21 cellular contexts compared by ENCODE assay signal in genomic region chr17:31830971-31831755, GRCh38. TPM values are rescaled to one million over a fixed set of nuclear protein-coding genes. Genes with fewer than 3 reads are reported as not detected.
DNase-seq lines count a peak whose midpoint lies in the region; ATAC-seq, FAIRE-seq and TF ChIP-seq lines count a peak whose summit lies in the region.
"Had no signal": no experiment of that assay in that cellular context is flagged by ENCODE, and none has a peak within 500 bp of the region (broad histone marks: within the 10 kb centered on the region; RNA-seq: fewer than 3 reads in every experiment).

No MANE protein-coding gene starts in this region.

- H3K27me3 ChIP-seq in heart right ventricle (no peaks in the 10 kb centered on the region), astrocyte (ENCODE audit: insufficient read depth, low read length) (no peaks in the 10 kb centered on the region)
- H3K27me3 ChIP-seq: dorsolateral prefrontal cortex, left lung had no signal

- no peaks in the 10 kb centered on the region for H3K79me2 ChIP-seq in astrocyte (ENCODE audit: insufficient read depth, low read length)
- H3K79me2 ChIP-seq: parathyroid adenoma had no signal

- H3K9ac ChIP-seq in astrocyte (ENCODE audit: low read length): no peak overlapping the region
- H3K9ac ChIP-seq: parathyroid adenoma had no signal

- H3K9me3 Mint-ChIP-seq in astrocyte (ENCODE audit: unreplicated experiment): peaks cover 5% of the 10 kb centered on the region
- H3K9me3 Mint-ChIP-seq: CD8-positive, alpha-beta memory T cell; T-helper 2 cell treated with Interferon-gamma antibody and Interleukin-4, amounts not matched to agents 5 μg/mL and 100 μg/mL, for 36 hours had no signal

- no peak overlapping the region for H3K4me3 Mint-ChIP-seq in astrocyte (ENCODE audit: unreplicated experiment)
- H3K4me3 Mint-ChIP-seq: CD8-positive, alpha-beta memory T cell; T-helper 2 cell treated with Interferon-gamma antibody and Interleukin-4, amounts not matched to agents 5 μg/mL and 100 μg/mL, for 36 hours had no signal

- H3K9me3 ChIP-seq in heart right ventricle: no peaks in the 10 kb centered on the region
- no peaks in the 10 kb centered on the region for H3K9me3 ChIP-seq in astrocyte (ENCODE audit: insufficient read depth, low read depth, low read length)
- H3K9me3 ChIP-seq: left lung had no signal

- H3K4me3 ChIP-seq in heart right ventricle (no peak overlapping the region), astrocyte (ENCODE audit: insufficient read depth, low read depth, low read length) (no peak overlapping the region)
- H3K4me3 ChIP-seq: dorsolateral prefrontal cortex, left lung had no signal

- H3K4me1 ChIP-seq in heart right ventricle (peaks cover 0 to 7% (median 0%) of the 10 kb centered on the region in 9 donors), astrocyte (ENCODE audit: insufficient read depth, low read length) (no peaks in the 10 kb centered on the region)
- H3K4me1 ChIP-seq: left lung, parathyroid adenoma had no signal

- DNase-seq in cardiac septum (ENCODE audit: low spot score) (peak; percentile 41), heart right ventricle (no peak), astrocyte (ENCODE audit: low read depth) (peak; percentile 32), iris pigment epithelial cell (ENCODE audit: low read depth) (peak; percentile 66), middle frontal gyrus (ENCODE audit: extremely low spot score, low spot score) (no peak), dedifferentiated amniotic fluid mesenchymal stem cell (ENCODE audit: extremely low spot score) (no peak), DMS153 treated with DMSO at 0.1 percent for 48 hours (lab: John Stamatoyannopoulos, UW; ENCODE audit: unreplicated experiment) (no peak)
- DNase-seq in activated CD8-positive, alpha-beta memory T cell treated with anti-CD3 and anti-CD28 coated beads for 24 hours: no peak
- DNase-seq: 8988T; activated naive CD4-positive, alpha-beta T cell; CD8-positive, alpha-beta memory T cell; dorsolateral prefrontal cortex; left lung; NCI-H187; NCI-H446 treated with DMSO at 0.1 percent for 48 hours; SHP77 treated with DMSO at 0.1 percent for 48 hours; small intestine; trophoblast cell had no signal

- H3K27ac Mint-ChIP-seq in astrocyte (ENCODE audit: unreplicated experiment): no peak overlapping the region
- H3K27ac Mint-ChIP-seq: T-helper 2 cell treated with Interferon-gamma antibody and Interleukin-4, amounts not matched to agents 5 μg/mL and 100 μg/mL, for 36 hours had no signal

- no peaks in the 10 kb centered on the region for H3K36me3 Mint-ChIP-seq in astrocyte (ENCODE audit: low read depth, unreplicated experiment)
- H3K36me3 Mint-ChIP-seq: CD8-positive, alpha-beta memory T cell had no signal

- H3K27me3 Mint-ChIP-seq in astrocyte (ENCODE audit: low read depth, unreplicated experiment): peaks cover 6% of the 10 kb centered on the region

- peak overlapping the region; percentile 53 for H2AFZ ChIP-seq in astrocyte (ENCODE audit: low read depth, low read length)
- H2AFZ ChIP-seq: parathyroid adenoma had no signal

- FAIRE-seq in astrocyte (lab: Jason Lieb, UNC): no peak
- FAIRE-seq: small intestine had no signal

- H3K4me1 Mint-ChIP-seq in astrocyte (ENCODE audit: low read depth, unreplicated experiment): no peaks in the 10 kb centered on the region

- 68 to 70% methylated on average over 11 of the region's 11 CpGs for WGBS in heart right ventricle, 2 donors

- H3K4me2 ChIP-seq in astrocyte (ENCODE audit: low read length): no peak overlapping the region

- no peak for ATAC-seq in heart right ventricle
- ATAC-seq: left lung had no signal

- H3K36me3 ChIP-seq in heart right ventricle (no peaks in the 10 kb centered on the region), astrocyte (ENCODE audit: insufficient read depth, low read length) (no peaks in the 10 kb centered on the region)
- H3K36me3 ChIP-seq: left lung had no signal

- intact Hi-C loops in cardiac septum (cut with DNase I) (no loop called here), heart right ventricle (cut with DNase I) (no loop called here)

- H4K20me1 ChIP-seq in astrocyte (ENCODE audit: insufficient read depth, low read length): no peaks in the 10 kb centered on the region

- H3K27ac ChIP-seq in heart right ventricle (no peak overlapping the region), astrocyte (ENCODE audit: low read depth, low read length) (no peak overlapping the region)
- H3K27ac ChIP-seq: dorsolateral prefrontal cortex, HL-60, left lung, parathyroid adenoma had no signal

- TF ChIP-seq CTCF in heart right ventricle (IDR thresholded peaks at IDR 0.05): no peak
- no peak for TF ChIP-seq CTCF in astrocyte (IDR thresholded peaks at IDR 0.05; ENCODE audit: insufficient read depth, low read depth, low read length)

RNA-seq across cellular contexts. Expression of gene COPRS, which starts 27.9 kb away (rescaled TPM):
- 51.9 TPM for total RNA-seq in cardiac septum
- 10 to 100 TPM; 41.3 to 64.9 (median 46.1) TPM for total RNA-seq in heart right ventricle
- polyA plus RNA-seq in heart right ventricle: 10 to 100 TPM; 49.8 to 87.5 TPM
- 27.6 and 27.8 TPM in 2 replicates for total RNA-seq in astrocyte

Comparison
In these comparisons a context has a peak if more than half of its experiments do, and no peak if none do; other contexts are left out.
1. DNase-seq: peak in cardiac septum (single experiment), astrocyte (single experiment) and iris pigment epithelial cell (single experiment); none in heart right ventricle (0 of 2), middle frontal gyrus (single experiment), dedifferentiated amniotic fluid mesenchymal stem cell (single experiment), DMS153 treated with DMSO at 0.1 percent for 48 hours (single experiment) and activated CD8-positive, alpha-beta memory T cell treated with anti-CD3 and anti-CD28 coated beads for 24 hours (single experiment).